In genomic region chr2:161990741-161991140, GRCh38 we compare ENCODE assay signal across 13 cellular contexts.
DNase-seq lines count a peak whose midpoint lies in the region; ATAC-seq, FAIRE-seq and TF ChIP-seq lines count a peak whose summit lies in the region.
"Had no signal": no experiment of that assay in that cellular context is flagged by ENCODE, and none has a peak within 500 bp of the region (broad histone marks: within the 10 kb centered on the region; RNA-seq: fewer than 3 reads in every experiment).

No MANE protein-coding gene starts in this region.

- no peak for DNase-seq in natural killer cell treated with Interleukin-12 subunit alpha and Interleukin-12 subunit beta and Interleukin-15 and Interleukin-18, amount 100 ng/mL, for 72 hours (ENCODE audit: low spot score)
- no peak for DNase-seq in natural killer cell
- peak; percentile 13 to 35 for DNase-seq in SW 1271 (lab: John Stamatoyannopoulos, UW)
- peak; percentile 96 for DNase-seq in fibroblast of mammary gland (ENCODE audit: low read depth)
- DNase-seq in urothelium cell line (ENCODE audit: low spot score) = peak; percentile 68
- DNase-seq in aorta = no peak
- DNase-seq: activated naive CD8-positive, alpha-beta T cell treated with anti-CD3 and anti-CD28 coated beads, Interleukin-2, amount 10 ng/mL, durations not matched to agents 7 days and 5 days; CD4-positive, CD25-positive, alpha-beta regulatory T cell; glutamatergic neuron; NCI-H524 treated with DMSO at 0.1 percent for 48 hours had no signal

- H3K9me3 Mint-ChIP-seq in natural killer cell treated with Interleukin-12 subunit alpha and Interleukin-12 subunit beta and Interleukin-15 and Interleukin-18, amount 100 ng/mL, for 72 hours = peaks cover 4% of the 10 kb centered on the region
- H3K9me3 Mint-ChIP-seq in natural killer cell = no peaks in the 10 kb centered on the region
- H3K9me3 Mint-ChIP-seq: neural crest cell had no signal

- H3K27ac Mint-ChIP-seq in natural killer cell treated with Interleukin-12 subunit alpha and Interleukin-12 subunit beta and Interleukin-15 and Interleukin-18, amount 100 ng/mL, for 72 hours = peak overlapping the region; percentile 98 to 99
- H3K27ac Mint-ChIP-seq in natural killer cell = no peak overlapping the region

- H3K4me1 ChIP-seq in aorta (ENCODE audit: control insufficient read depth in 1 of 2, insufficient read depth in 2 of 2, low read length in 2 of 2) = no peaks in the 10 kb centered on the region

- no peaks in the 10 kb centered on the region for H3K27me3 Mint-ChIP-seq in natural killer cell treated with Interleukin-12 subunit alpha and Interleukin-12 subunit beta and Interleukin-15 and Interleukin-18, amount 100 ng/mL, for 72 hours
- no peaks in the 10 kb centered on the region for H3K27me3 Mint-ChIP-seq in natural killer cell (ENCODE audit: low read depth in 2 of 2)
- H3K27me3 Mint-ChIP-seq: activated naive CD8-positive, alpha-beta T cell treated with anti-CD3 and anti-CD28 coated beads, Interleukin-2, amount 10 ng/mL, durations not matched to agents 7 days and 5 days; CD4-positive, CD25-positive, alpha-beta regulatory T cell had no signal

- TF ChIP-seq CTCF in natural killer cell (IDR thresholded peaks at IDR 0.05) (no peak), fibroblast of mammary gland (conservative IDR thresholded peaks at IDR 0.05; ENCODE audit: control insufficient read depth, insufficient read depth, low read depth, low read length) (no peak)

- intact Hi-C loops in natural killer cell (cut with micrococcal nuclease) (no loop called here), aorta (cut with DNase I) (no loop called here)

- no peaks in the 10 kb centered on the region for H3K36me3 ChIP-seq in aorta (ENCODE audit: control insufficient read depth in 1 of 2, insufficient read depth in 2 of 2, low read length in 1 of 2)

- H3K4me3 ChIP-seq in fibroblast of mammary gland (ENCODE audit: control insufficient read depth, low read depth, low read length) (no peak overlapping the region), aorta (ENCODE audit: low read length in 2 of 2) (no peak overlapping the region)

- 83 to 86% methylated on average over 1 of the region's 1 CpG for WGBS in aorta, 2 donors

- peaks cover 29% of the 10 kb centered on the region for H3K36me3 Mint-ChIP-seq in natural killer cell treated with Interleukin-12 subunit alpha and Interleukin-12 subunit beta and Interleukin-15 and Interleukin-18, amount 100 ng/mL, for 72 hours
- no peaks in the 10 kb centered on the region for H3K36me3 Mint-ChIP-seq in natural killer cell

- no peak for FAIRE-seq in urothelium cell line (lab: Jason Lieb, UNC)

- no peaks in the 10 kb centered on the region for H3K27me3 ChIP-seq in aorta (ENCODE audit: control insufficient read depth in 1 of 2, insufficient read depth in 2 of 2, low read length in 1 of 2)

- ATAC-seq in natural killer cell treated with Interleukin-12 subunit alpha and Interleukin-12 subunit beta and Interleukin-15 and Interleukin-18, amount 100 ng/mL, for 72 hours = peak in 1 of 2 donors; percentile 60
- ATAC-seq in natural killer cell (no peak), aorta (ENCODE audit: low FRiP score) (no peak), HG03521 (IDR thresholded peaks at IDR 0.05; ENCODE audit: unreplicated experiment) (no peak)
- ATAC-seq in activated CD4-positive, CD25-positive, alpha-beta regulatory T cell treated with anti-CD3 and anti-CD28 coated beads, Interleukin-2, amount 50 U/mL, for 24 hours = no peak

- H3K27ac ChIP-seq in aorta (ENCODE audit: low read depth in 1 of 2, low read length in 2 of 2) = no peak overlapping the region

- peaks cover 49% of the 10 kb centered on the region in 2 donors for H3K4me1 Mint-ChIP-seq in natural killer cell treated with Interleukin-12 subunit alpha and Interleukin-12 subunit beta and Interleukin-15 and Interleukin-18, amount 100 ng/mL, for 72 hours (ENCODE audit: low read depth in 2 of 2)
- H3K4me1 Mint-ChIP-seq in natural killer cell = peaks cover 30 to 31% of the 10 kb centered on the region in 2 donors

- peak overlapping the region; percentile 45 for H3K4me3 Mint-ChIP-seq in natural killer cell treated with Interleukin-12 subunit alpha and Interleukin-12 subunit beta and Interleukin-15 and Interleukin-18, amount 100 ng/mL, for 72 hours
- H3K4me3 Mint-ChIP-seq in natural killer cell = no peak overlapping the region
- H3K4me3 Mint-ChIP-seq: activated naive CD8-positive, alpha-beta T cell treated with anti-CD3 and anti-CD28 coated beads, Interleukin-2, amount 10 ng/mL, durations not matched to agents 7 days and 5 days; CD4-positive, CD25-positive, alpha-beta regulatory T cell; neural crest cell had no signal

- H3K9me3 ChIP-seq in aorta (ENCODE audit: control insufficient read depth, low read length) = no peaks in the 10 kb centered on the region

Comparison
In these comparisons a context has a peak if more than half of its experiments do, and no peak if none do; other contexts are left out.
1. H3K27ac Mint-ChIP-seq: peak in natural killer cell treated with Interleukin-12 subunit alpha and Interleukin-12 subunit beta and Interleukin-15 and Interleukin-18, amount 100 ng/mL, for 72 hours (2 of 2); none in natural killer cell (0 of 2).
2. DNase-seq: peak in SW 1271 (2 of 2), fibroblast of mammary gland (single experiment) and urothelium cell line (single experiment); none in natural killer cell treated with Interleukin-12 subunit alpha and Interleukin-12 subunit beta and Interleukin-15 and Interleukin-18, amount 100 ng/mL, for 72 hours (single experiment), natural killer cell (single experiment) and aorta (0 of 2).